In the genomic region with DNA sequence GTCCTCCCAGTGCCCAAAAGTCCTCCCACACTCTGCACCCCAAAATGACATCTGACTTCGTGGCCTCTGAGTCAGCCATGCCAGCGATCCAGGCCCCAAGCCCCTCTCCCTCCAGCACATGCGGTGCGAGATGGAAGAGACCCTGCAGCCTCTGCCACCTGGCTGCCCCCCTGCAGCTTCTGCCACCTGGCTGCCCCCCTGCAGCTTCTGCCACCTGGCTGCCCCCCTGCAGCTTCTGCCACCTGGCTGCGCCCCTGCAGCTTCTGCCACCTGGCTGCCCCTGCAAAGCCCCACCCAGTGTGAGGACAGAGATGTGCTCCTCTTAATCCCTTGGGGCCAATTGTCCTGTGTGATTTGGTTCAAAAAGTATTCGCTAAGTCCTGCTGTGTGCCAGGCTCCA, we compare ENCODE assay signal across 26 cellular contexts.
"Had no signal": no experiment of that assay in that cellular context is flagged by ENCODE, and none has a peak within 500 bp of the region (broad histone marks: within the 10 kb centered on the region; RNA-seq: fewer than 3 reads in every experiment).

No MANE protein-coding gene starts in this region.

- DNase-seq: activated CD4-positive, alpha-beta memory T cell treated with anti-CD3 and anti-CD28 coated beads for 36 hours; activated CD4-positive, alpha-beta T cell treated with anti-CD3 and anti-CD28 coated beads, Interleukin-2, amount 10 ng/mL, durations not matched to agents 24 days and 14 days; activated CD4-positive, CD25-positive, alpha-beta regulatory T cell treated with anti-CD3 and anti-CD28 coated beads, Interleukin-2, amount 50 U/mL, for 72 hours; activated CD8-positive, alpha-beta memory T cell treated with anti-CD3 and anti-CD28 coated beads, Interleukin-2, amount 50 U/mL, for 48 hours; activated gamma-delta T cell; activated naive CD4-positive, alpha-beta T cell treated with anti-CD3 and anti-CD28 coated beads, Interleukin-2, amount 10 ng/mL, durations not matched to agents 7 days and 5 days; activated naive CD8-positive, alpha-beta T cell treated with anti-CD3 and anti-CD28 coated beads, Interleukin-2, amount 10 ng/mL, durations not matched to agents 7 days and 5 days; activated T-cell treated with anti-CD3 and anti-CD28 coated beads, Interleukin-2, amount 50 U/mL, for 24 hours; dorsolateral prefrontal cortex; effector memory CD4-positive, alpha-beta T cell; glutamatergic neuron; left lung; lower lobe of right lung; mesenchymal stem cell; naive thymus-derived CD8-positive, alpha-beta T cell; stimulated activated CD4-positive, alpha-beta T cell treated with anti-CD3 and anti-CD28 coated beads, Interleukin-15, amount 100 ng/mL, for 24 hours; stimulated activated CD4-positive, alpha-beta T cell treated with anti-CD3 and anti-CD28 coated beads, Interleukin-2, amount 100 ng/mL, for 24 hours; stimulated activated naive CD4-positive, alpha-beta T cell; tibial artery had no signal

- H3K4me1 Mint-ChIP-seq: activated CD4-positive, alpha-beta T cell treated with anti-CD3 and anti-CD28 coated beads, Interleukin-2, amount 10 ng/mL, durations not matched to agents 24 days and 14 days; activated naive CD4-positive, alpha-beta T cell treated with anti-CD3 and anti-CD28 coated beads, Interleukin-2, amount 10 ng/mL, durations not matched to agents 7 days and 5 days; activated naive CD8-positive, alpha-beta T cell treated with anti-CD3 and anti-CD28 coated beads, Interleukin-2, amount 10 ng/mL, durations not matched to agents 7 days and 5 days had no signal

- H3K27ac ChIP-seq: ascending aorta, cardiac muscle cell, coronary artery, dorsolateral prefrontal cortex, left lung, lower lobe of right lung, right atrium auricular region, suprapubic skin, tibial artery had no signal

- H3K36me3 Mint-ChIP-seq: activated CD4-positive, alpha-beta memory T cell treated with anti-CD3 and anti-CD28 coated beads for 36 hours; activated naive CD4-positive, alpha-beta T cell treated with anti-CD3 and anti-CD28 coated beads, Interleukin-2, amount 10 ng/mL, durations not matched to agents 7 days and 5 days; activated naive CD8-positive, alpha-beta T cell treated with anti-CD3 and anti-CD28 coated beads, Interleukin-2, amount 10 ng/mL, durations not matched to agents 7 days and 5 days; brain had no signal

- H3K27ac Mint-ChIP-seq: activated CD4-positive, alpha-beta memory T cell treated with anti-CD3 and anti-CD28 coated beads for 36 hours; activated CD4-positive, alpha-beta T cell treated with anti-CD3 and anti-CD28 coated beads, Interleukin-2, amount 10 ng/mL, durations not matched to agents 24 days and 14 days; activated naive CD4-positive, alpha-beta T cell treated with anti-CD3 and anti-CD28 coated beads, Interleukin-2, amount 10 ng/mL, durations not matched to agents 7 days and 5 days; activated naive CD8-positive, alpha-beta T cell treated with anti-CD3 and anti-CD28 coated beads, Interleukin-2, amount 10 ng/mL, durations not matched to agents 7 days and 5 days; activated T-cell treated with anti-CD3 and anti-CD28 coated beads, Interleukin-2, amount 50 U/mL, for 24 hours; naive thymus-derived CD8-positive, alpha-beta T cell had no signal

- H3K9me3 ChIP-seq: ascending aorta, lower lobe of right lung, right atrium auricular region, suprapubic skin had no signal

- H3K4me3 Mint-ChIP-seq: activated CD4-positive, alpha-beta memory T cell treated with anti-CD3 and anti-CD28 coated beads for 36 hours; activated CD4-positive, alpha-beta T cell treated with anti-CD3 and anti-CD28 coated beads, Interleukin-2, amount 10 ng/mL, durations not matched to agents 24 days and 14 days; activated naive CD4-positive, alpha-beta T cell treated with anti-CD3 and anti-CD28 coated beads, Interleukin-2, amount 10 ng/mL, durations not matched to agents 7 days and 5 days; activated naive CD8-positive, alpha-beta T cell treated with anti-CD3 and anti-CD28 coated beads, Interleukin-2, amount 10 ng/mL, durations not matched to agents 7 days and 5 days; activated T-cell treated with anti-CD3 and anti-CD28 coated beads, Interleukin-2, amount 50 U/mL, for 24 hours; brain; naive thymus-derived CD8-positive, alpha-beta T cell; neural crest cell had no signal

- ATAC-seq: left lung; lower lobe of right lung; naive thymus-derived CD8-positive, alpha-beta T cell had no signal

- H3K9me3 Mint-ChIP-seq: activated CD4-positive, alpha-beta T cell treated with anti-CD3 and anti-CD28 coated beads, Interleukin-2, amount 10 ng/mL, durations not matched to agents 24 days and 14 days; activated T-cell treated with anti-CD3 and anti-CD28 coated beads, Interleukin-2, amount 50 U/mL, for 24 hours had no signal

- H3K4me3 ChIP-seq: ascending aorta, cardiac muscle cell, coronary artery, dorsolateral prefrontal cortex, left lung, lower lobe of right lung, right atrium auricular region, suprapubic skin, tibial artery had no signal

- H3K27me3 ChIP-seq: ascending aorta, cardiac muscle cell, right atrium auricular region had no signal

- H3K36me3 ChIP-seq: ascending aorta, cardiac muscle cell, left lung, lower lobe of right lung, right atrium auricular region, suprapubic skin, tibial artery had no signal
